In genomic region chr3:140699516-140700231, GRCh38 we compare ENCODE assay signal across 1 cellular context.
TF ChIP-seq lines count a peak whose summit lies in the region.

No MANE protein-coding gene starts in this region.

TF ChIP-seq in liver, 16 proteins besides CTCF, POLR2A, EP300 and RAD21 (continued from another document):
- TF ChIP-seq REST (IDR thresholded peaks at IDR 0.05): no peak
- no peak for TF ChIP-seq FOXA1 (IDR thresholded peaks at IDR 0.05)
- TF ChIP-seq, protein P1, sequence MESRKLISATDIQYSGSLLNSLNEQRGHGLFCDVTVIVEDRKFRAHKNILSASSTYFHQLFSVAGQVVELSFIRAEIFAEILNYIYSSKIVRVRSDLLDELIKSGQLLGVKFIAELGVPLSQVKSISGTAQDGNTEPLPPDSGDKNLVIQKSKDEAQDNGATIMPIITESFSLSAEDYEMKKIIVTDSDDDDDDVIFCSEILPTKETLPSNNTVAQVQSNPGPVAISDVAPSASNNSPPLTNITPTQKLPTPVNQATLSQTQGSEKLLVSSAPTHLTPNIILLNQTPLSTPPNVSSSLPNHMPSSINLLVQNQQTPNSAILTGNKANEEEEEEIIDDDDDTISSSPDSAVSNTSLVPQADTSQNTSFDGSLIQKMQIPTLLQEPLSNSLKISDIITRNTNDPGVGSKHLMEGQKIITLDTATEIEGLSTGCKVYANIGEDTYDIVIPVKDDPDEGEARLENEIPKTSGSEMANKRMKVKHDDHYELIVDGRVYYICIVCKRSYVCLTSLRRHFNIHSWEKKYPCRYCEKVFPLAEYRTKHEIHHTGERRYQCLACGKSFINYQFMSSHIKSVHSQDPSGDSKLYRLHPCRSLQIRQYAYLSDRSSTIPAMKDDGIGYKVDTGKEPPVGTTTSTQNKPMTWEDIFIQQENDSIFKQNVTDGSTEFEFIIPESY (IDR thresholded peaks at IDR 0.05): no peak
- TF ChIP-seq FOXA2 (IDR thresholded peaks at IDR 0.05): peak; percentile 54
- TF ChIP-seq, protein P2, sequence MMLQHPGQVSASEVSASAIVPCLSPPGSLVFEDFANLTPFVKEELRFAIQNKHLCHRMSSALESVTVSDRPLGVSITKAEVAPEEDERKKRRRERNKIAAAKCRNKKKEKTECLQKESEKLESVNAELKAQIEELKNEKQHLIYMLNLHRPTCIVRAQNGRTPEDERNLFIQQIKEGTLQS (IDR thresholded peaks at IDR 0.05): no peak
- TF ChIP-seq GABPA (IDR thresholded peaks at IDR 0.05 in 1 of 2, conservative IDR thresholded peaks at IDR 0.05 in 1 of 2): no peak
- no peak for TF ChIP-seq TAF1 (conservative IDR thresholded peaks at IDR 0.05)
